11 cellular contexts compared by ENCODE assay signal in genomic region chr18:901769-902168, GRCh38.
"Had no signal": no experiment of that assay in that cellular context is flagged by ENCODE, and none has a peak within 500 bp of the region (broad histone marks: within the 10 kb centered on the region; RNA-seq: fewer than 3 reads in every experiment).

No MANE protein-coding gene starts in this region.

- DNase-seq: activated CD4-positive, alpha-beta T cell treated with anti-CD3 and anti-CD28 coated beads for 4 hours; activated naive CD4-positive, alpha-beta T cell treated with anti-CD3 and anti-CD28 coated beads for 36 hours; foreskin keratinocyte; head of caudate nucleus; left ventricle myocardium superior; psoas muscle; right lobe of liver; stimulated activated naive B cell treated with anti-CD40 and anti-IgM and Interleukin-4, amounts not matched to agents 10 μg/mL and 1 μg/mL and 100 μg/mL, for 72 hours; substantia nigra; trophoblast cell had no signal

- ATAC-seq: activated T-helper 17 cell treated with anti-CD3 and anti-CD28 coated beads, Interleukin-2, amount 50 U/mL, for 72 hours; foreskin keratinocyte; left ventricle myocardium superior; psoas muscle; stimulated activated naive B cell treated with anti-CD40 and anti-IgM and Interleukin-4, amounts not matched to agents 10 μg/mL and 1 μg/mL and 100 μg/mL, for 72 hours had no signal
